2 cellular contexts compared by ENCODE assay signal in genomic region chr1:150516616-150517015, GRCh38.
TF ChIP-seq lines count a peak whose summit lies in the region.

No MANE protein-coding gene starts in this region.

TF ChIP-seq in SK-N-SH, 30 proteins besides CTCF, POLR2A, EP300 and RAD21 (continued from another document):
- TF ChIP-seq TAF1 (IDR thresholded peaks at IDR 0.05; ENCODE audit: borderline replicate concordance, low read depth, low read length) (no peak), EZH2phosphoT487 (IDR thresholded peaks at IDR 0.05; ENCODE audit: borderline replicate concordance, low read depth) (no peak), MEF2A (IDR thresholded peaks at IDR 0.05; ENCODE audit: borderline replicate concordance, low read depth) (no peak), RFX5 (IDR thresholded peaks at IDR 0.05; ENCODE audit: low read length) (no peak), MXI1 (IDR thresholded peaks at IDR 0.05; ENCODE audit: low read depth, low read length) (no peak), JUND (IDR thresholded peaks at IDR 0.05) (no peak), GABPA (IDR thresholded peaks at IDR 0.05; ENCODE audit: low read depth) (no peak), MAX (IDR thresholded peaks at IDR 0.05; ENCODE audit: low read depth) (no peak), FOXJ3 (CRISPR knock-in tag; IDR thresholded peaks at IDR 0.05) (no peak), RXRA (IDR thresholded peaks at IDR 0.05; ENCODE audit: borderline replicate concordance, low read depth) (no peak), YY1 (IDR thresholded peaks at IDR 0.05; ENCODE audit: low read depth) (no peak), SIN3A (IDR thresholded peaks at IDR 0.05; ENCODE audit: borderline replicate concordance, low read depth, low read length) (no peak)
- TF ChIP-seq, protein P1, sequence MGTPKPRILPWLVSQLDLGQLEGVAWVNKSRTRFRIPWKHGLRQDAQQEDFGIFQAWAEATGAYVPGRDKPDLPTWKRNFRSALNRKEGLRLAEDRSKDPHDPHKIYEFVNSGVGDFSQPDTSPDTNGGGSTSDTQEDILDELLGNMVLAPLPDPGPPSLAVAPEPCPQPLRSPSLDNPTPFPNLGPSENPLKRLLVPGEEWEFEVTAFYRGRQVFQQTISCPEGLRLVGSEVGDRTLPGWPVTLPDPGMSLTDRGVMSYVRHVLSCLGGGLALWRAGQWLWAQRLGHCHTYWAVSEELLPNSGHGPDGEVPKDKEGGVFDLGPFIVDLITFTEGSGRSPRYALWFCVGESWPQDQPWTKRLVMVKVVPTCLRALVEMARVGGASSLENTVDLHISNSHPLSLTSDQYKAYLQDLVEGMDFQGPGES (IDR thresholded peaks at IDR 0.05; ENCODE audit: low read depth, low read length), result no peak
- TF ChIP-seq, protein P2, sequence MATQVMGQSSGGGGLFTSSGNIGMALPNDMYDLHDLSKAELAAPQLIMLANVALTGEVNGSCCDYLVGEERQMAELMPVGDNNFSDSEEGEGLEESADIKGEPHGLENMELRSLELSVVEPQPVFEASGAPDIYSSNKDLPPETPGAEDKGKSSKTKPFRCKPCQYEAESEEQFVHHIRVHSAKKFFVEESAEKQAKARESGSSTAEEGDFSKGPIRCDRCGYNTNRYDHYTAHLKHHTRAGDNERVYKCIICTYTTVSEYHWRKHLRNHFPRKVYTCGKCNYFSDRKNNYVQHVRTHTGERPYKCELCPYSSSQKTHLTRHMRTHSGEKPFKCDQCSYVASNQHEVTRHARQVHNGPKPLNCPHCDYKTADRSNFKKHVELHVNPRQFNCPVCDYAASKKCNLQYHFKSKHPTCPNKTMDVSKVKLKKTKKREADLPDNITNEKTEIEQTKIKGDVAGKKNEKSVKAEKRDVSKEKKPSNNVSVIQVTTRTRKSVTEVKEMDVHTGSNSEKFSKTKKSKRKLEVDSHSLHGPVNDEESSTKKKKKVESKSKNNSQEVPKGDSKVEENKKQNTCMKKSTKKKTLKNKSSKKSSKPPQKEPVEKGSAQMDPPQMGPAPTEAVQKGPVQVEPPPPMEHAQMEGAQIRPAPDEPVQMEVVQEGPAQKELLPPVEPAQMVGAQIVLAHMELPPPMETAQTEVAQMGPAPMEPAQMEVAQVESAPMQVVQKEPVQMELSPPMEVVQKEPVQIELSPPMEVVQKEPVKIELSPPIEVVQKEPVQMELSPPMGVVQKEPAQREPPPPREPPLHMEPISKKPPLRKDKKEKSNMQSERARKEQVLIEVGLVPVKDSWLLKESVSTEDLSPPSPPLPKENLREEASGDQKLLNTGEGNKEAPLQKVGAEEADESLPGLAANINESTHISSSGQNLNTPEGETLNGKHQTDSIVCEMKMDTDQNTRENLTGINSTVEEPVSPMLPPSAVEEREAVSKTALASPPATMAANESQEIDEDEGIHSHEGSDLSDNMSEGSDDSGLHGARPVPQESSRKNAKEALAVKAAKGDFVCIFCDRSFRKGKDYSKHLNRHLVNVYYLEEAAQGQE (IDR thresholded peaks at IDR 0.05; ENCODE audit: low read depth, low read length), result no peak

TF ChIP-seq in SK-N-SH treated with all-trans-retinoic acid at 6 μM for 48 hours, 23 proteins besides CTCF, POLR2A, EP300 and RAD21 (continued from another document):
- TF ChIP-seq ARNTL (CRISPR knock-in tag; IDR thresholded peaks at IDR 0.05; ENCODE audit: borderline replicate concordance, low read depth), result no peak
- TF ChIP-seq SNAI2 (CRISPR knock-in tag; IDR thresholded peaks at IDR 0.05), result no peak
- no peak for TF ChIP-seq ZC3H10 (CRISPR knock-in tag; IDR thresholded peaks at IDR 0.05)
- TF ChIP-seq PPARA (CRISPR knock-in tag; IDR thresholded peaks at IDR 0.05; ENCODE audit: borderline replicate concordance), result no peak
- TF ChIP-seq TOX (CRISPR knock-in tag; IDR thresholded peaks at IDR 0.05; ENCODE audit: borderline replicate concordance), result no peak
- TF ChIP-seq ZNF8 (CRISPR knock-in tag; IDR thresholded peaks at IDR 0.05), result no peak
- no peak for TF ChIP-seq CSDC2 (CRISPR knock-in tag; IDR thresholded peaks at IDR 0.05)
- TF ChIP-seq ZFP30 (CRISPR knock-in tag; IDR thresholded peaks at IDR 0.05), result no peak
- no peak for TF ChIP-seq GLIS3 (CRISPR knock-in tag; IDR thresholded peaks at IDR 0.05)
- TF ChIP-seq TSHZ2 (CRISPR knock-in tag; IDR thresholded peaks at IDR 0.05), result no peak
- no peak for TF ChIP-seq ISL1 (CRISPR knock-in tag; IDR thresholded peaks at IDR 0.05)
- TF ChIP-seq, protein P3, sequence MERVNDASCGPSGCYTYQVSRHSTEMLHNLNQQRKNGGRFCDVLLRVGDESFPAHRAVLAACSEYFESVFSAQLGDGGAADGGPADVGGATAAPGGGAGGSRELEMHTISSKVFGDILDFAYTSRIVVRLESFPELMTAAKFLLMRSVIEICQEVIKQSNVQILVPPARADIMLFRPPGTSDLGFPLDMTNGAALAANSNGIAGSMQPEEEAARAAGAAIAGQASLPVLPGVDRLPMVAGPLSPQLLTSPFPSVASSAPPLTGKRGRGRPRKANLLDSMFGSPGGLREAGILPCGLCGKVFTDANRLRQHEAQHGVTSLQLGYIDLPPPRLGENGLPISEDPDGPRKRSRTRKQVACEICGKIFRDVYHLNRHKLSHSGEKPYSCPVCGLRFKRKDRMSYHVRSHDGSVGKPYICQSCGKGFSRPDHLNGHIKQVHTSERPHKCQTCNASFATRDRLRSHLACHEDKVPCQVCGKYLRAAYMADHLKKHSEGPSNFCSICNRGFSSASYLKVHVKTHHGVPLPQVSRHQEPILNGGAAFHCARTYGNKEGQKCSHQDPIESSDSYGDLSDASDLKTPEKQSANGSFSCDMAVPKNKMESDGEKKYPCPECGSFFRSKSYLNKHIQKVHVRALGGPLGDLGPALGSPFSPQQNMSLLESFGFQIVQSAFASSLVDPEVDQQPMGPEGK (CRISPR knock-in tag; IDR thresholded peaks at IDR 0.05; ENCODE audit: borderline replicate concordance), result no peak
- TF ChIP-seq RARB (CRISPR knock-in tag; IDR thresholded peaks at IDR 0.05), result no peak
- TF ChIP-seq BACH2 (CRISPR knock-in tag; IDR thresholded peaks at IDR 0.05; ENCODE audit: borderline replicate concordance), result no peak
- TF ChIP-seq ESRRG (CRISPR knock-in tag; IDR thresholded peaks at IDR 0.05), result no peak
